1 cellular context compared by ENCODE assay signal in genomic region chr11:115964091-115964490, GRCh38.
TF ChIP-seq lines count a peak whose summit lies in the region.

No MANE protein-coding gene starts in this region.

TF ChIP-seq in HepG2, 621 proteins besides CTCF, POLR2A, EP300 and RAD21 (continued from another document and continues in another):
- no peak for TF ChIP-seq DMTF1 (CRISPR knock-in tag; IDR thresholded peaks at IDR 0.05)
- 0 out of 2 replicates have a peak, but pooled peaks have one; percentile 32 for TF ChIP-seq HDAC1 (CRISPR knock-in tag; IDR thresholded peaks at IDR 0.05)
- TF ChIP-seq ZNF652 (CRISPR knock-in tag; IDR thresholded peaks at IDR 0.05; ENCODE audit: borderline replicate concordance, low read depth), result no peak
- no peak for TF ChIP-seq SCMH1 (CRISPR knock-in tag; IDR thresholded peaks at IDR 0.05; ENCODE audit: borderline replicate concordance)
- TF ChIP-seq ZNF746 (CRISPR knock-in tag; IDR thresholded peaks at IDR 0.05), result no peak
- no peak for TF ChIP-seq AGO1 (IDR thresholded peaks at IDR 0.05; ENCODE audit: low read depth, low read length, poor library complexity, severe bottlenecking)
- TF ChIP-seq CBFB (CRISPR knock-in tag; IDR thresholded peaks at IDR 0.05), result no peak
- TF ChIP-seq ZNF180 (CRISPR knock-in tag; IDR thresholded peaks at IDR 0.05; ENCODE audit: borderline replicate concordance, low read depth), result no peak
- no peak for TF ChIP-seq CHD2 (IDR thresholded peaks at IDR 0.05; ENCODE audit: low read depth, low read length)
- no peak for TF ChIP-seq ZNF383 (CRISPR knock-in tag; IDR thresholded peaks at IDR 0.05; ENCODE audit: borderline replicate concordance)
- TF ChIP-seq ZNF816 (CRISPR knock-in tag; IDR thresholded peaks at IDR 0.05; ENCODE audit: borderline replicate concordance), result no peak
- no peak for TF ChIP-seq ZNF451 (CRISPR knock-in tag; IDR thresholded peaks at IDR 0.05)
- no peak for TF ChIP-seq NONO (IDR thresholded peaks at IDR 0.05)
- no peak for TF ChIP-seq NONO (CRISPR knock-in tag; conservative IDR thresholded peaks at IDR 0.05)
- TF ChIP-seq CEBPZ (IDR thresholded peaks at IDR 0.05; ENCODE audit: low read length), result no peak
- no peak for TF ChIP-seq YY1 (IDR thresholded peaks at IDR 0.05; ENCODE audit: insufficient read depth, insufficient replicate concordance, low read depth, low read length)
- no peak for TF ChIP-seq GATAD1 (CRISPR knock-in tag; IDR thresholded peaks at IDR 0.05)
- TF ChIP-seq KAT8 (CRISPR knock-in tag; IDR thresholded peaks at IDR 0.05), result no peak
- TF ChIP-seq PHF20 (CRISPR knock-in tag; IDR thresholded peaks at IDR 0.05), result no peak
- no peak for TF ChIP-seq PATZ1 (CRISPR knock-in tag; IDR thresholded peaks at IDR 0.05)
- no peak for TF ChIP-seq ADNP (CRISPR knock-in tag; IDR thresholded peaks at IDR 0.05)
- no peak for TF ChIP-seq HOXA5 (CRISPR knock-in tag; IDR thresholded peaks at IDR 0.05)
- no peak for TF ChIP-seq ZNF501 (CRISPR knock-in tag; IDR thresholded peaks at IDR 0.05)
- TF ChIP-seq, protein P1, sequence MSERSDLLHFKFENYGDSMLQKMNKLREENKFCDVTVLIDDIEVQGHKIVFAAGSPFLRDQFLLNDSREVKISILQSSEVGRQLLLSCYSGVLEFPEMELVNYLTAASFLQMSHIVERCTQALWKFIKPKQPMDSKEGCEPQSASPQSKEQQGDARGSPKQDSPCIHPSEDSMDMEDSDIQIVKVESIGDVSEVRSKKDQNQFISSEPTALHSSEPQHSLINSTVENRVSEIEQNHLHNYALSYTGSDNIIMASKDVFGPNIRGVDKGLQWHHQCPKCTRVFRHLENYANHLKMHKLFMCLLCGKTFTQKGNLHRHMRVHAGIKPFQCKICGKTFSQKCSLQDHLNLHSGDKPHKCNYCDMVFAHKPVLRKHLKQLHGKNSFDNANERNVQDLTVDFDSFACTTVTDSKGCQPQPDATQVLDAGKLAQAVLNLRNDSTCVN (CRISPR knock-in tag; IDR thresholded peaks at IDR 0.05; ENCODE audit: borderline replicate concordance), result no peak
- peak; percentile 44; the same call in 1 of the 2 replicates for TF ChIP-seq HHEX (CRISPR knock-in tag; IDR thresholded peaks at IDR 0.05)
- TF ChIP-seq ARNT (IDR thresholded peaks at IDR 0.05), result no peak
- no peak for TF ChIP-seq CSRNP2 (CRISPR knock-in tag; conservative IDR thresholded peaks at IDR 0.05; ENCODE audit: low read depth)
- no peak for TF ChIP-seq CBX1 (IDR thresholded peaks at IDR 0.05; ENCODE audit: low read depth)
- peak; percentile 56; the same call in 1 of the 2 replicates for TF ChIP-seq CEBPG (CRISPR knock-in tag; IDR thresholded peaks at IDR 0.05)
- no peak for TF ChIP-seq BRD4 (CRISPR knock-in tag; IDR thresholded peaks at IDR 0.05)
- TF ChIP-seq HIVEP1 (CRISPR knock-in tag; IDR thresholded peaks at IDR 0.05), result no peak
- no peak for TF ChIP-seq ZNF720 (CRISPR knock-in tag; IDR thresholded peaks at IDR 0.05)
- TF ChIP-seq MED8 (CRISPR knock-in tag; IDR thresholded peaks at IDR 0.05; ENCODE audit: insufficient replicate concordance), result no peak
- TF ChIP-seq ZNF468 (CRISPR knock-in tag; IDR thresholded peaks at IDR 0.05), result no peak
- no peak for TF ChIP-seq ZNF879 (CRISPR knock-in tag; IDR thresholded peaks at IDR 0.05)
- no peak for TF ChIP-seq REL (CRISPR knock-in tag; conservative IDR thresholded peaks at IDR 0.05)
- TF ChIP-seq, protein P2, sequence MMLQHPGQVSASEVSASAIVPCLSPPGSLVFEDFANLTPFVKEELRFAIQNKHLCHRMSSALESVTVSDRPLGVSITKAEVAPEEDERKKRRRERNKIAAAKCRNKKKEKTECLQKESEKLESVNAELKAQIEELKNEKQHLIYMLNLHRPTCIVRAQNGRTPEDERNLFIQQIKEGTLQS (CRISPR knock-in tag; IDR thresholded peaks at IDR 0.05), result no peak
- TF ChIP-seq ZNF562 (CRISPR knock-in tag; IDR thresholded peaks at IDR 0.05; ENCODE audit: borderline replicate concordance), result no peak
- TF ChIP-seq, protein P3, sequence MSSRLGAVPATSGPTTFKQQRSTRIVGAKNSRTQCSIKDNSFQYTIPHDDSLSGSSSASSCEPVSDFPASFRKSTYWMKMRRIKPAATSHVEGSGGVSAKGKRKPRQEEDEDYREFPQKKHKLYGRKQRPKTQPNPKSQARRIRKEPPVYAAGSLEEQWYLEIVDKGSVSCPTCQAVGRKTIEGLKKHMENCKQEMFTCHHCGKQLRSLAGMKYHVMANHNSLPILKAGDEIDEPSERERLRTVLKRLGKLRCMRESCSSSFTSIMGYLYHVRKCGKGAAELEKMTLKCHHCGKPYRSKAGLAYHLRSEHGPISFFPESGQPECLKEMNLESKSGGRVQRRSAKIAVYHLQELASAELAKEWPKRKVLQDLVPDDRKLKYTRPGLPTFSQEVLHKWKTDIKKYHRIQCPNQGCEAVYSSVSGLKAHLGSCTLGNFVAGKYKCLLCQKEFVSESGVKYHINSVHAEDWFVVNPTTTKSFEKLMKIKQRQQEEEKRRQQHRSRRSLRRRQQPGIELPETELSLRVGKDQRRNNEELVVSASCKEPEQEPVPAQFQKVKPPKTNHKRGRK (CRISPR knock-in tag; IDR thresholded peaks at IDR 0.05), result no peak
- TF ChIP-seq REXO4 (CRISPR knock-in tag; IDR thresholded peaks at IDR 0.05; ENCODE audit: borderline replicate concordance), result no peak
- no peak for TF ChIP-seq NKX3-1 (CRISPR knock-in tag; IDR thresholded peaks at IDR 0.05)
- no peak for TF ChIP-seq MLLT10 (CRISPR knock-in tag; IDR thresholded peaks at IDR 0.05)
- no peak for TF ChIP-seq MXD4 (CRISPR knock-in tag; IDR thresholded peaks at IDR 0.05)
- no peak for TF ChIP-seq FOXA1 (IDR thresholded peaks at IDR 0.05)
- TF ChIP-seq FOXA1 (CRISPR knock-in tag; IDR thresholded peaks at IDR 0.05), result peak; percentile 54; the same call in 1 of the 2 replicates
- no peak for TF ChIP-seq RFXANK (CRISPR knock-in tag; IDR thresholded peaks at IDR 0.05)
- TF ChIP-seq SKI (IDR thresholded peaks at IDR 0.05; ENCODE audit: partially characterized antibody), result peak; percentile 47
- TF ChIP-seq ELF3 (CRISPR knock-in tag; IDR thresholded peaks at IDR 0.05), result no peak
- TF ChIP-seq ZFY (CRISPR knock-in tag; IDR thresholded peaks at IDR 0.05), result no peak
- TF ChIP-seq, protein P4, sequence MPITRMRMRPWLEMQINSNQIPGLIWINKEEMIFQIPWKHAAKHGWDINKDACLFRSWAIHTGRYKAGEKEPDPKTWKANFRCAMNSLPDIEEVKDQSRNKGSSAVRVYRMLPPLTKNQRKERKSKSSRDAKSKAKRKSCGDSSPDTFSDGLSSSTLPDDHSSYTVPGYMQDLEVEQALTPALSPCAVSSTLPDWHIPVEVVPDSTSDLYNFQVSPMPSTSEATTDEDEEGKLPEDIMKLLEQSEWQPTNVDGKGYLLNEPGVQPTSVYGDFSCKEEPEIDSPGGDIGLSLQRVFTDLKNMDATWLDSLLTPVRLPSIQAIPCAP (CRISPR knock-in tag; IDR thresholded peaks at IDR 0.05; ENCODE audit: low read depth), result no peak
- no peak for TF ChIP-seq ZBTB49 (CRISPR knock-in tag; IDR thresholded peaks at IDR 0.05; ENCODE audit: borderline replicate concordance)
- no peak for TF ChIP-seq SAFB2 (CRISPR knock-in tag; IDR thresholded peaks at IDR 0.05; ENCODE audit: borderline replicate concordance, low read depth)
- no peak for TF ChIP-seq ZFP91 (CRISPR knock-in tag; IDR thresholded peaks at IDR 0.05; ENCODE audit: borderline replicate concordance)
